Comparison of ENCODE assay signal across 8 cellular contexts in genomic region chr10:68957284-68957615, GRCh38. TPM values are rescaled to one million over a fixed set of nuclear protein-coding genes. Genes with fewer than 3 reads are reported as not detected.
DNase-seq lines count a peak whose midpoint lies in the region; ATAC-seq and TF ChIP-seq lines count a peak whose summit lies in the region.

No MANE protein-coding gene starts in this region.

- no peak for ATAC-seq in activated CD8-positive, alpha-beta memory T cell treated with anti-CD3 and anti-CD28 coated beads, Interleukin-2, amount 10 ng/mL, durations not matched to agents 7 days and 5 days
- no peak for ATAC-seq in activated naive CD8-positive, alpha-beta T cell treated with anti-CD3 and anti-CD28 coated beads, Interleukin-2, amount 50 U/mL, for 24 hours
- ATAC-seq in GM21528 (IDR thresholded peaks at IDR 0.05; ENCODE audit: low FRiP score, unreplicated experiment), result no peak

- no peak for DNase-seq in activated CD8-positive, alpha-beta memory T cell treated with anti-CD3 and anti-CD28 coated beads, Interleukin-2, amount 10 ng/mL, durations not matched to agents 7 days and 5 days
- DNase-seq in activated CD8-positive, alpha-beta memory T cell treated with anti-CD3 and anti-CD28 coated beads, Interleukin-2, amount 50 U/mL, for 48 hours, result no peak
- no peak for DNase-seq in activated naive CD8-positive, alpha-beta T cell treated with anti-CD3 and anti-CD28 coated beads, Interleukin-2, amount 50 U/mL, for 24 hours
- DNase-seq in kidney epithelial cell (ENCODE audit: low read depth) (no peak), testis (no peak), MV-4-11 (lab: John Stamatoyannopoulos, UW) (no peak), cerebellum (ENCODE audit: low spot score) (no peak)

- TF ChIP-seq CTCF in kidney epithelial cell (IDR thresholded peaks at IDR 0.05; ENCODE audit: insufficient read depth, low read length, poor library complexity, severe bottlenecking) (no peak), testis (IDR thresholded peaks at IDR 0.05) (no peak)

- no peaks in the 10 kb centered on the region for H3K27me3 ChIP-seq in kidney epithelial cell (ENCODE audit: control insufficient read depth, insufficient read depth, low read length)
- H3K27me3 ChIP-seq in testis, result no peaks in the 10 kb centered on the region

- peaks cover 20% of the 10 kb centered on the region for H3K4me1 ChIP-seq in testis

- no peaks in the 10 kb centered on the region for H3K9me3 Mint-ChIP-seq in activated CD8-positive, alpha-beta memory T cell treated with anti-CD3 and anti-CD28 coated beads, Interleukin-2, amount 10 ng/mL, durations not matched to agents 7 days and 5 days (ENCODE audit: low read depth)
- H3K9me3 Mint-ChIP-seq in activated naive CD8-positive, alpha-beta T cell treated with anti-CD3 and anti-CD28 coated beads, Interleukin-2, amount 50 U/mL, for 24 hours, result no peaks in the 10 kb centered on the region

- WGBS in testis, 2 donors, result 28 to 37% methylated on average over 7 of the region's 7 CpGs

- no peaks in the 10 kb centered on the region for H3K9me3 ChIP-seq in testis

- peak overlapping the region; percentile 93 for H3K4me3 Mint-ChIP-seq in activated CD8-positive, alpha-beta memory T cell treated with anti-CD3 and anti-CD28 coated beads, Interleukin-2, amount 10 ng/mL, durations not matched to agents 7 days and 5 days
- H3K4me3 Mint-ChIP-seq in activated naive CD8-positive, alpha-beta T cell treated with anti-CD3 and anti-CD28 coated beads, Interleukin-2, amount 50 U/mL, for 24 hours, result peak overlapping the region; percentile 100

- peaks cover 39% of the 10 kb centered on the region for H3K4me1 Mint-ChIP-seq in activated CD8-positive, alpha-beta memory T cell treated with anti-CD3 and anti-CD28 coated beads, Interleukin-2, amount 10 ng/mL, durations not matched to agents 7 days and 5 days
- H3K4me1 Mint-ChIP-seq in activated naive CD8-positive, alpha-beta T cell treated with anti-CD3 and anti-CD28 coated beads, Interleukin-2, amount 50 U/mL, for 24 hours, result peaks cover 49% of the 10 kb centered on the region

- peak overlapping the region; percentile 98 for H3K27ac Mint-ChIP-seq in activated CD8-positive, alpha-beta memory T cell treated with anti-CD3 and anti-CD28 coated beads, Interleukin-2, amount 10 ng/mL, durations not matched to agents 7 days and 5 days
- H3K27ac Mint-ChIP-seq in activated naive CD8-positive, alpha-beta T cell treated with anti-CD3 and anti-CD28 coated beads, Interleukin-2, amount 50 U/mL, for 24 hours, result peak overlapping the region; percentile 100

- TF ChIP-seq POLR2A in testis (IDR thresholded peaks at IDR 0.05), result no peak

- intact Hi-C loops in testis (cut with DNase I; ENCODE audit: low total_unique reads), result no loop called here

- H3K4me3 ChIP-seq in kidney epithelial cell (ENCODE audit: low read depth, low read length) (peak overlapping the region; percentile 77), testis (peak overlapping the region; percentile 83 to 93)

- H3K36me3 ChIP-seq in kidney epithelial cell (ENCODE audit: control insufficient read depth, insufficient read depth, low read length) (no peaks in the 10 kb centered on the region), testis (ENCODE audit: low read depth, missing control alignments) (no peaks in the 10 kb centered on the region)

- H3K27ac ChIP-seq in testis, result peak overlapping the region; percentile 36 to 88

- CTCF ChIA-PET in activated CD8-positive, alpha-beta memory T cell treated with anti-CD3 and anti-CD28 coated beads, Interleukin-2, amount 10 ng/mL, durations not matched to agents 7 days and 5 days (lab: Charles Lee), result interaction anchor here (1.2 to 3.2 kb wide), 6 partner anchors 15 to 165 kb away, joined by 3 to 21 read pairs (median 6); partner anchors contain the start of gene KIFBP

- H3K36me3 Mint-ChIP-seq in activated CD8-positive, alpha-beta memory T cell treated with anti-CD3 and anti-CD28 coated beads, Interleukin-2, amount 10 ng/mL, durations not matched to agents 7 days and 5 days, result peaks cover 43% of the 10 kb centered on the region
- peaks cover 64% of the 10 kb centered on the region for H3K36me3 Mint-ChIP-seq in activated naive CD8-positive, alpha-beta T cell treated with anti-CD3 and anti-CD28 coated beads, Interleukin-2, amount 50 U/mL, for 24 hours (ENCODE audit: low read depth)

- H3K27me3 Mint-ChIP-seq in activated CD8-positive, alpha-beta memory T cell treated with anti-CD3 and anti-CD28 coated beads, Interleukin-2, amount 10 ng/mL, durations not matched to agents 7 days and 5 days, result no peaks in the 10 kb centered on the region
- no peaks in the 10 kb centered on the region for H3K27me3 Mint-ChIP-seq in activated naive CD8-positive, alpha-beta T cell treated with anti-CD3 and anti-CD28 coated beads, Interleukin-2, amount 50 U/mL, for 24 hours

RNA-seq across cellular contexts. Expression of gene DDX21, which starts 1.3 kb away (rescaled TPM):
- total RNA-seq in activated CD8-positive, alpha-beta memory T cell treated with anti-CD3 and anti-CD28 coated beads, Interleukin-2, amount 10 ng/mL, durations not matched to agents 7 days and 5 days, result 100 to 1,000 TPM in 1 of 2 experiments, 10 to 100 TPM in 1; 80.4 to 143 TPM
- total RNA-seq in kidney epithelial cell, result 104 and 112 TPM in 2 replicates
- 10 to 100 TPM; 47.9 to 51.3 TPM for total RNA-seq in testis
- 38.3 TPM for polyA plus RNA-seq in testis (ENCODE audit: insufficient read depth, low read depth, low replicate concordance)
- total RNA-seq in cerebellum, result 26.9 TPM

RNA-seq across cellular contexts. Expression of gene KIFBP, which starts 31.4 kb away (rescaled TPM):
- total RNA-seq in activated CD8-positive, alpha-beta memory T cell treated with anti-CD3 and anti-CD28 coated beads, Interleukin-2, amount 10 ng/mL, durations not matched to agents 7 days and 5 days, result 10 to 100 TPM; 16.0 to 23.1 TPM
- 34.1 and 36.9 TPM in 2 replicates for total RNA-seq in kidney epithelial cell
- total RNA-seq in testis, result 10 to 100 TPM; 48.3 to 58.2 TPM
- polyA plus RNA-seq in testis (ENCODE audit: insufficient read depth, low read depth, low replicate concordance), result 38.9 TPM
- total RNA-seq in cerebellum, result 34.3 TPM

RNA-seq across cellular contexts. Expression of gene DDX50, which starts 56.1 kb away (rescaled TPM):
- total RNA-seq in activated CD8-positive, alpha-beta memory T cell treated with anti-CD3 and anti-CD28 coated beads, Interleukin-2, amount 10 ng/mL, durations not matched to agents 7 days and 5 days, result 10 to 100 TPM; 46.6 to 48.3 TPM
- total RNA-seq in kidney epithelial cell (34.3 and 34.7 TPM in 2 replicates), testis (10 to 100 TPM; 45.3 to 51.1 TPM), cerebellum (32.3 TPM)
- 43.5 TPM for polyA plus RNA-seq in testis (ENCODE audit: insufficient read depth, low read depth, low replicate concordance)
